In the genomic region with DNA sequence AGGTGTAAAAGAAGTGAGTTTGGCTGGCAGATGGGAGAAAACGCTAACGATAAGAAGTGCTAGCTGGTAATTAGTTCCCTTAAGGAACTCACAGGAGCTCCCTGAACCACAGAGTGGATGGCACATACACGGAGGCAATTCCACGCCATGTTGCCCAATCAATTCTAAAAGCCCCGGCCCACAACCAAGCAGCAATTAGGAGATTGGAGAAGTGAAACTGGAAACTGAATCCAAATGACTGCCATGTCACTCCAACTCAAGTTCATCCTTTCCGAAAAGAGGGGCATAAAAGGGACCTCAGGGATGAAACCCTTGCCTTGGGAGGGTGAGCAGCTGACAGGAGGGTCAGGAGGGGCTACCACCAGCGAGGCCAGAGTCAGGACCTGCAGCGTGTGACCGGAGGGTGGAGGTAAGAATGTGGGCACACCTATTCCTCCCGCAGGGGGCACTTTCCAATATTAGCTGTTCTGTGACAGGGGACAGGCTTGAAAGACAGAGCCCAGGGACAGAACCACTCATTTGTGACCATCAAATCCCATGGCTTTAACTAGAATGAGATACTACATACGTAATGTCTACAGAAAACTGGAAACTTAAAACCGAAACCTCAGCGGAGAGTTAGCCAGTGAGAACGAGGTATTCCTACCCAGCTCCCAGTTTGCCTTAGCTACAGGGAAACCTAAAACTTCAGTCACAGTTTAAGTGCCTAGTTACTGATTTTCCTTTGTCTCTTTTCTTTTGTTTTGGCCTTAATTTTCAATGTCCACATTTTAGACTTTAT, we compare ENCODE assay signal across 18 cellular contexts.
A peak's percentile ranks its signal among the peaks of the same experiment; 100 is the strongest.
DNase-seq lines count a peak whose midpoint lies in the region; ATAC-seq and TF ChIP-seq lines count a peak whose summit lies in the region.
"Had no signal": no experiment of that assay in that cellular context is flagged by ENCODE, and none has a peak within 500 bp of the region (broad histone marks: within the 10 kb centered on the region; RNA-seq: fewer than 3 reads in every experiment).

No MANE protein-coding gene starts in this region.

- peak in 1 of 2 donors; percentile 24 for ATAC-seq in gastrocnemius medialis
- no peak for ATAC-seq in HG03095 (IDR thresholded peaks at IDR 0.05; ENCODE audit: unreplicated experiment)
- ATAC-seq: right cardiac atrium; stimulated activated naive CD8-positive, alpha-beta T cell treated with anti-CD3 and anti-CD28 coated beads, Interleukin-15, amount 100 ng/mL, for 72 hours had no signal

- no peak for TF ChIP-seq CTCF in gastrocnemius medialis (IDR thresholded peaks at IDR 0.05 in 4 of 5, conservative IDR thresholded peaks at IDR 0.05 in 1 of 5)

- peaks cover 0 to 5% of the 10 kb centered on the region in 2 donors for H3K36me3 Mint-ChIP-seq in CD4-positive, alpha-beta memory T cell

- H3K4me3 Mint-ChIP-seq in CD4-positive, alpha-beta memory T cell = no peak overlapping the region
- H3K4me3 Mint-ChIP-seq: HFFc6; stimulated activated naive CD8-positive, alpha-beta T cell treated with anti-CD3 and anti-CD28 coated beads, Interleukin-15, amount 100 ng/mL, for 72 hours had no signal

- peaks cover 0 to 3% (median 0%) of the 10 kb centered on the region in 8 donors for H3K9me3 Mint-ChIP-seq in CD4-positive, alpha-beta memory T cell
- H3K9me3 Mint-ChIP-seq: HFFc6; stimulated activated naive CD8-positive, alpha-beta T cell treated with anti-CD3 and anti-CD28 coated beads, Interleukin-15, amount 100 ng/mL, for 72 hours had no signal

- no peak overlapping the region for H3K27ac Mint-ChIP-seq in CD4-positive, alpha-beta memory T cell
- H3K27ac Mint-ChIP-seq: HFFc6 had no signal

- no peaks in the 10 kb centered on the region for H3K36me3 ChIP-seq in H7 (replicated peaks; ENCODE audit: control insufficient read depth, insufficient read depth, low read length)
- no peaks in the 10 kb centered on the region for H3K36me3 ChIP-seq in gastrocnemius medialis
- H3K36me3 ChIP-seq in CD4-positive, alpha-beta memory T cell (ENCODE audit: insufficient read depth, low read length) = no peaks in the 10 kb centered on the region

- TF ChIP-seq POLR2A in gastrocnemius medialis (IDR thresholded peaks at IDR 0.05) = no peak

- POLR2A ChIA-PET in CD4-positive, alpha-beta memory T cell (lab: Charles Lee; ENCODE audit: partially characterized antibody) = no interaction called here

- H3K27me3 Mint-ChIP-seq in CD4-positive, alpha-beta memory T cell = no peaks in the 10 kb centered on the region
- H3K27me3 Mint-ChIP-seq: stimulated activated naive CD8-positive, alpha-beta T cell treated with anti-CD3 and anti-CD28 coated beads, Interleukin-15, amount 100 ng/mL, for 72 hours had no signal

- H3K27ac ChIP-seq in gastrocnemius medialis (no peak overlapping the region), substantia nigra (ENCODE audit: low read depth, low read length, poor library complexity, severe bottlenecking) (no peak overlapping the region)
- H3K27ac ChIP-seq in CD4-positive, alpha-beta memory T cell (ENCODE audit: low read depth, low read length) = no peak overlapping the region

- H3K4me1 ChIP-seq in gastrocnemius medialis = no peaks in the 10 kb centered on the region
- H3K4me1 ChIP-seq in CD4-positive, alpha-beta memory T cell (ENCODE audit: insufficient read depth, low read length) = no peaks in the 10 kb centered on the region

- no peaks in the 10 kb centered on the region for H3K27me3 ChIP-seq in H7 (ENCODE audit: control insufficient read depth, insufficient read depth, low read length)
- H3K27me3 ChIP-seq in gastrocnemius medialis = no peaks in the 10 kb centered on the region
- H3K27me3 ChIP-seq in CD4-positive, alpha-beta memory T cell (ENCODE audit: insufficient read depth, low read length) = no peaks in the 10 kb centered on the region

- H3K9me3 ChIP-seq in gastrocnemius medialis = no peaks in the 10 kb centered on the region
- no peaks in the 10 kb centered on the region for H3K9me3 ChIP-seq in CD4-positive, alpha-beta memory T cell (ENCODE audit: control insufficient read depth in 1 of 2, low read length in 2 of 2)

- H3K4me1 Mint-ChIP-seq in CD4-positive, alpha-beta memory T cell = no peaks in the 10 kb centered on the region
- H3K4me1 Mint-ChIP-seq: stimulated activated naive CD8-positive, alpha-beta T cell treated with anti-CD3 and anti-CD28 coated beads, Interleukin-15, amount 100 ng/mL, for 72 hours had no signal

- H3K4me3 ChIP-seq in H7 (ENCODE audit: insufficient read depth, low read depth, low read length) (no peak overlapping the region), gastrocnemius medialis (peak overlapping the region; percentile 3 to 49 (median 40))
- H3K4me3 ChIP-seq in CD4-positive, alpha-beta memory T cell (ENCODE audit: low read length in 2 of 2) = no peak overlapping the region

- in situ Hi-C loops in gastrocnemius medialis (cut with MboI; ENCODE audit: low sequenced_read_pairs in 4 of 4) = no loop called here

- intact Hi-C loops in gastrocnemius medialis (cut with DNase I; ENCODE audit: low total_unique reads) = no loop called here
- intact Hi-C loops in CD4-positive, alpha-beta memory T cell (cut with micrococcal nuclease) = no loop called here

- CTCF ChIA-PET in CD4-positive, alpha-beta memory T cell (lab: Charles Lee; ENCODE audit: partially characterized antibody) = no interaction called here

- DNase-seq in H7 (peak; percentile 27), SIG-M5 treated with dmso at 0.1 percent for 504 hours (lab: John Stamatoyannopoulos, UW; ENCODE audit: unreplicated experiment) (peak; percentile 78), kidney glomerular epithelial cell (lab: John Stamatoyannopoulos, UW) (peak; percentile 57), gastrocnemius medialis (no peak), substantia nigra (lab: John Stamatoyannopoulos, UW) (no peak), HuH-7 (ENCODE audit: low spot score) (no peak)
- no peak for DNase-seq in CD4-positive, alpha-beta memory T cell
- DNase-seq: activated CD4-positive, alpha-beta T cell treated with anti-CD3 and anti-CD28 coated beads, Interleukin-2, amount 50 U/mL, for 4 hours; effector memory CD4-positive, alpha-beta T cell; GF-D8; HFFc6; NCI-H146; NCI-H2227 treated with DMSO at 0.1 percent for 48 hours; right cardiac atrium; RPMI8226; stimulated activated CD4-positive, alpha-beta T cell treated with anti-CD3 and anti-CD28 coated beads, Interleukin-1b, Interleukin-23, amount 100 ng/mL, for 48 hours; stimulated activated naive CD8-positive, alpha-beta T cell treated with anti-CD3 and anti-CD28 coated beads, Interleukin-15, amount 100 ng/mL, for 72 hours had no signal

Comparison
In these comparisons a context has a peak if more than half of its experiments do, and no peak if none do; other contexts are left out.
1. DNase-seq: peak in H7 (single experiment), SIG-M5 treated with dmso at 0.1 percent for 504 hours (single experiment) and kidney glomerular epithelial cell (single experiment); none in gastrocnemius medialis (0 of 2), substantia nigra (0 of 49), HuH-7 (single experiment) and CD4-positive, alpha-beta memory T cell (0 of 5).
2. H3K4me3 ChIP-seq: peak in gastrocnemius medialis (4 of 4); none in H7 (single experiment) and CD4-positive, alpha-beta memory T cell (0 of 2).